ENCODE assay signal across 1 cellular context in genomic region chr21:32712043-32712442, GRCh38.
TF ChIP-seq lines count a peak whose summit lies in the region.

No MANE protein-coding gene starts in this region.

TF ChIP-seq in WTC11, 78 proteins besides CTCF, POLR2A, EP300 and RAD21 (continued from another document):
- TF ChIP-seq ERG (CRISPR knock-in tag; IDR thresholded peaks at IDR 0.05) (no peak), SMAD3 (CRISPR knock-in tag; IDR thresholded peaks at IDR 0.05; ENCODE audit: borderline replicate concordance) (no peak), ZNF671 (CRISPR knock-in tag; IDR thresholded peaks at IDR 0.05) (no peak), HMGA2 (CRISPR knock-in tag; IDR thresholded peaks at IDR 0.05) (no peak)
TF ChIP-seq in WTC11: peak in this region for 0.
